8 cellular contexts compared by ENCODE assay signal in genomic region chr17:18476508-18477308, GRCh38. TPM values are rescaled to one million over a fixed set of nuclear protein-coding genes. Genes with fewer than 3 reads are reported as not detected.
DNase-seq lines count a peak whose midpoint lies in the region; ATAC-seq and TF ChIP-seq lines count a peak whose summit lies in the region.
"Not testable (repeated sequence)": the region's sequence is repeated elsewhere in the genome, so short reads cannot be mapped to it uniquely, and the experiment has no call there.

LGALS9C (plus strand) TSS chr17:18476789; CDS start chr17:18476855, 66 bp downstream.

- CTCF ChIA-PET in GM10248 (lab: Yijun Ruan, JAX) = not testable (repeated sequence)

- not testable (repeated sequence) for H3K36me3 ChIP-seq in stomach

- intact Hi-C loops in left colon (cut with DNase I, micrococcal nuclease); stomach (cut with DNase I; ENCODE audit: low total_unique reads): not testable (repeated sequence)

- not testable (repeated sequence) for TF ChIP-seq EP300 in stomach (IDR thresholded peaks at IDR 0.05)

- POLR2A ChIA-PET in GM10248 (lab: Yijun Ruan, JAX) = not testable (repeated sequence)

- H3K9me3 ChIP-seq in stomach = not testable (repeated sequence)

- WGBS in stomach, 5 donors = 29 to 45% (median 33%) methylated on average over 4 to 7 of the region's 9 CpGs

- H3K27me3 ChIP-seq in stomach = not testable (repeated sequence)

- peak within 1 kb of the TSS in 1 of 4 donors; percentile 34 for H3K4me3 ChIP-seq in stomach

- H3K27ac ChIP-seq in stomach = peak within 1 kb of the TSS in 4 of 5 donors; percentile 63 to 86 (median 66)

- H3K4me1 ChIP-seq in stomach = not testable (repeated sequence)

- DNase-seq in GM10248 (ENCODE audit: extremely low spot score) (peak; percentile 38), HT1080 (ENCODE audit: low read depth) (peak; percentile 15), SW480 (ENCODE audit: low spot score) (peak; percentile 6), astrocyte of the hippocampus (ENCODE audit: low read depth, low spot score) (peak; percentile 15), left colon (peak; percentile 63 to 68), stomach (peak; percentile 68)

- ATAC-seq in GM19452 (IDR thresholded peaks at IDR 0.05; ENCODE audit: unreplicated experiment) (peak; percentile 84), HG02885 (IDR thresholded peaks at IDR 0.05; ENCODE audit: poor library complexity, unreplicated experiment) (peak; percentile 77), left colon (peak; percentile 81)

- not testable (repeated sequence) for TF ChIP-seq CTCF in GM10248 (IDR thresholded peaks at IDR 0.05; ENCODE audit: control extremely low read depth, extremely low read depth, low read depth, missing control alignments); stomach (IDR thresholded peaks at IDR 0.05)

- not testable (repeated sequence) for TF ChIP-seq POLR2A in stomach (IDR thresholded peaks at IDR 0.05)

RNA-seq across cellular contexts. Expression of gene LGALS9C, which starts in this region (rescaled TPM):
- total RNA-seq in HT1080 (2014; rRNA removed; shearing (Covaris generic)) = not detected in 2 replicates
- 0.05 TPM in 1 of 2 replicates, not detected in the other for polyA plus RNA-seq in HT1080 (2015; cell fraction: cytosol; rRNA removed)
- polyA plus RNA-seq in HT1080 (2015; cell fraction: nucleus; rRNA removed) = 0.07 TPM in 1 of 2 replicates, not detected in the other
- 10 to 100 TPM; 36.8 to 47.7 TPM for total RNA-seq in left colon
- 100 to 1,000 TPM in 1 of 5 donors, 10 to 100 TPM in 3, not detected in 1; 30.5 to 175 (median 53.4) TPM for total RNA-seq in stomach
- polyA plus RNA-seq in stomach = 100 to 1,000 TPM in 1 of 3 donors, 10 to 100 TPM in 1, 1 to 10 TPM in 1; 3.4 to 362 (median 10.3) TPM

Comparison
In these comparisons a context has a peak if more than half of its experiments do, and no peak if none do; other contexts are left out.
1. Peak in DNase-seq in HT1080; RNA of the gene not detected or under 1 TPM.
2. DNase-seq: peak in every context shown above with its lines; median percentile 68 in stomach; 66 in left colon; 38 in GM10248; 15 in HT1080; 15 in astrocyte of the hippocampus; 6 in SW480.